In the genomic region with DNA sequence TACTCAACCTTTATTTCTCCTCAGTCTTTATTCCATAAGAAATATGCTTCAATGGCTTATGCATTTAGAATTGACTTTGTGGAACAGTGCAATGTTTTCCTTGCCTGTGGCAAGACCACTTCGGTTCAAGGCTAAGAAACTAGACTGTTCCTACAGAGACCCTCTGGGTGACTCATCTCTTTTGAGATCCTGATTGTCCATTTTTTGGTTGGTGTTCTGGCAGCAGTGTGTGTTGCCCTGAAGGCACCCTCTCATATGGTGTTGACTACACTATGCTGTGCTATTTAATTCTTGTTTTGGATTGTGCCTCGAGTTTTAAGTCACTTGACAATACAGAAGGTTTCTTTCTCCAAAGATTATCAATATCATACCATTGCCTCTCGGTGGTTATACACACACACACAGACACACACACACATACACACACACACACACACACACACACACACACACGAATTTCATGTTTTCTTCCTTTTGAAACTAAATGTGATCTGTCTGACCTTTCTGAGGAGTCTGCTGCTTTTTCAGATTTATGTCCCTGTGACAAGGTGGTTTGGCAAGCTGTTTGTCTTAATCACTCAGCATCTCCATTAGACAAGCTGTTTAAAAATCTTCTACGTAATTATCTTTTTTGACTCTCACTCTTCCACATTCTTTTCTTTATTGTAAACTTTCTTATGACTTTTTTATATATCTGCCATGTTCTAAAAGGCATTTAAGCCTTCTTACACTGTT, we compare ENCODE assay signal across 22 cellular contexts.
DNase-seq lines count a peak whose midpoint lies in the region; ATAC-seq, FAIRE-seq and TF ChIP-seq lines count a peak whose summit lies in the region.
"Had no signal": no experiment of that assay in that cellular context is flagged by ENCODE, and none has a peak within 500 bp of the region (broad histone marks: within the 10 kb centered on the region; RNA-seq: fewer than 3 reads in every experiment).

No MANE protein-coding gene starts in this region.

- H3K9me3 ChIP-seq in K562 (replicated peaks; ENCODE audit: control insufficient read depth, insufficient read depth, low read depth, low read length) (no peaks in the 10 kb centered on the region), hepatocyte (ENCODE audit: low read depth) (no peaks in the 10 kb centered on the region)
- H3K9me3 ChIP-seq: body of pancreas, left lung, tibial artery had no signal

- WGBS in K562 (ENCODE audit: insufficient coverage, low coverage, missing lambda C conversion rate): 39% methylated on average over 3 of the region's 5 CpGs
- 51% methylated on average over 5 of the region's 5 CpGs for WGBS in hepatocyte (ENCODE audit: low lambda C conversion rate, missing lambda C conversion rate)

- TF ChIP-seq CTCF in HFFc6 (IDR thresholded peaks at IDR 0.05) (no peak), K562 (IDR thresholded peaks at IDR 0.05 in 2 of 3, conservative IDR thresholded peaks at IDR 0.05 in 1 of 3; ENCODE audit: insufficient read depth in 2 of 3, low read depth in 1 of 3, low read length in 3 of 3) (no peak), hepatocyte (IDR thresholded peaks at IDR 0.05; ENCODE audit: poor library complexity) (no peak)

- H3K4me3 ChIP-seq in K562 (no peak overlapping the region), hepatocyte (no peak overlapping the region)
- H3K4me3 ChIP-seq: body of pancreas, left lung, tibial artery had no signal

- no TSS peak for BruUV-seq in K562 (replicated peaks; lab: Mats Ljungman, UMichigan)

- TF ChIP-seq RAD21 in K562 (CRISPR knock-in tag; conservative IDR thresholded peaks at IDR 0.05 in 1 of 2, IDR thresholded peaks at IDR 0.05 in 1 of 2): no peak

- H3K4me2 ChIP-seq in K562 (ENCODE audit: insufficient read depth, low read length): no peak overlapping the region
- H3K4me2 ChIP-seq in hepatocyte: peak overlapping the region; percentile 1

- no peak overlapping the region for H3K27ac ChIP-seq in K562 (ENCODE audit: extremely low read depth, low read depth, low read length)
- peak overlapping the region; percentile 93 for H3K27ac ChIP-seq in hepatocyte
- H3K27ac ChIP-seq: body of pancreas, left lung, parathyroid adenoma, tibial artery had no signal

- POLR2A ChIA-PET in K562 (lab: Yijun Ruan, JAX): no interaction called here

- TF ChIP-seq EP300 in K562 (IDR thresholded peaks at IDR 0.05; ENCODE audit: low read length): no peak

- no peaks in the 10 kb centered on the region for H3K9me3 Mint-ChIP-seq in HFFc6
- H3K9me3 Mint-ChIP-seq: CD4-positive, CD25-positive, alpha-beta regulatory T cell; stimulated activated effector memory CD8-positive, alpha-beta T cell treated with anti-CD3 and anti-CD28 coated beads, Interleukin-12 subunit alpha, Interleukin-12 subunit beta, amount 100 ng/mL, for 72 hours had no signal

- in situ Hi-C loops in K562 (cut with MboI): no loop called here

- H3K9me1 ChIP-seq in K562 (ENCODE audit: control insufficient read depth, insufficient read depth, low read length): no peaks in the 10 kb centered on the region

- no peak overlapping the region for H3K9ac ChIP-seq in K562 (ENCODE audit: insufficient read depth in 1 of 2, low read depth in 2 of 2, low read length in 2 of 2)
- H3K9ac ChIP-seq: parathyroid adenoma had no signal

- DNase-seq in A172 (ENCODE audit: low spot score) (peak; percentile 8), HFFc6 (peak; percentile 21), K562 (ENCODE audit: extremely low read depth in 1 of 4, low spot score in 3 of 4) (no peak), hepatocyte (ENCODE audit: low spot score) (no peak), SIG-M5 treated with dmso at 0.1 percent for 504 hours (lab: John Stamatoyannopoulos, UW; ENCODE audit: unreplicated experiment) (no peak), NCI-H2171 treated with DMSO at 0.1 percent for 48 hours (lab: John Stamatoyannopoulos, UW) (no peak), RKO (ENCODE audit: low spot score) (no peak)
- DNase-seq in stimulated activated naive CD4-positive, alpha-beta T cell (lab: John Stamatoyannopoulos, UW): no peak
- DNase-seq: activated naive CD4-positive, alpha-beta T cell treated with Interleukin-2 at 50 U/mL for 16 hours; body of pancreas; CD4-positive, CD25-positive, alpha-beta regulatory T cell; DND-41; left lung; NCI-H345; SIG-M5; small intestine; T1000; tibial artery had no signal

- H3K27me3 Mint-ChIP-seq in HFFc6 (ENCODE audit: insufficient read depth): no peaks in the 10 kb centered on the region
- H3K27me3 Mint-ChIP-seq: CD4-positive, CD25-positive, alpha-beta regulatory T cell had no signal

- H3K9me2 ChIP-seq in hepatocyte (replicated peaks; ENCODE audit: insufficient read depth): no peaks in the 10 kb centered on the region

- peaks cover 11% of the 10 kb centered on the region; the same call in 1 of the 2 replicates for H3K36me3 Mint-ChIP-seq in HFFc6 (ENCODE audit: low read depth)
- H3K36me3 Mint-ChIP-seq: stimulated activated effector memory CD8-positive, alpha-beta T cell treated with anti-CD3 and anti-CD28 coated beads, Interleukin-12 subunit alpha, Interleukin-12 subunit beta, amount 100 ng/mL, for 72 hours had no signal

- intact Hi-C loops in K562 (cut with micrococcal nuclease): no loop called here

- CTCF ChIA-PET in K562 (lab: Yijun Ruan, JAX; ENCODE audit: low intra/inter-chr PET ratio): no interaction called here

- peaks cover 30% of the 10 kb centered on the region for H3K4me1 Mint-ChIP-seq in HFFc6 (ENCODE audit: low read depth)
- H3K4me1 Mint-ChIP-seq: stimulated activated effector memory CD8-positive, alpha-beta T cell treated with anti-CD3 and anti-CD28 coated beads, Interleukin-12 subunit alpha, Interleukin-12 subunit beta, amount 100 ng/mL, for 72 hours had no signal

- no peak for FAIRE-seq in K562 (lab: Jason Lieb, UNC)
- FAIRE-seq: A204.1, HTR-8/SVneo, small intestine had no signal

- H3K27me3 ChIP-seq in K562 (ENCODE audit: control insufficient read depth in 2 of 2, insufficient read depth in 2 of 2, low read length in 2 of 2) (no peaks in the 10 kb centered on the region), hepatocyte (no peaks in the 10 kb centered on the region)
- H3K27me3 ChIP-seq: body of pancreas, left lung, tibial artery had no signal

- H3K4me1 ChIP-seq in K562 (replicated peaks in 1 of 2; ENCODE audit: control insufficient read depth in 2 of 2, insufficient read depth in 2 of 2, low read length in 2 of 2) (no peaks in the 10 kb centered on the region), hepatocyte (ENCODE audit: insufficient read depth) (peaks cover 38% of the 10 kb centered on the region)
- H3K4me1 ChIP-seq: left lung, parathyroid adenoma had no signal

- no peak for TF ChIP-seq POLR2A in K562 (conservative IDR thresholded peaks at IDR 0.05)

- peak overlapping the region; percentile 40 for H3K4me3 Mint-ChIP-seq in HFFc6
- H3K4me3 Mint-ChIP-seq: stimulated activated effector memory CD8-positive, alpha-beta T cell treated with anti-CD3 and anti-CD28 coated beads, Interleukin-12 subunit alpha, Interleukin-12 subunit beta, amount 100 ng/mL, for 72 hours had no signal

- H3K79me2 ChIP-seq in K562 (ENCODE audit: control insufficient read depth, insufficient read depth, low read length): no peaks in the 10 kb centered on the region
- no peaks in the 10 kb centered on the region for H3K79me2 ChIP-seq in hepatocyte
- H3K79me2 ChIP-seq: parathyroid adenoma had no signal

- peak overlapping the region; percentile 44 for H3K27ac Mint-ChIP-seq in HFFc6
- H3K27ac Mint-ChIP-seq: stimulated activated effector memory CD8-positive, alpha-beta T cell treated with anti-CD3 and anti-CD28 coated beads, Interleukin-12 subunit alpha, Interleukin-12 subunit beta, amount 100 ng/mL, for 72 hours had no signal

- no peak for ATAC-seq in K562
- ATAC-seq: body of pancreas; left lung; stimulated activated effector memory CD8-positive, alpha-beta T cell treated with anti-CD3 and anti-CD28 coated beads, Interleukin-12 subunit alpha, Interleukin-12 subunit beta, amount 100 ng/mL, for 72 hours had no signal

- no peak overlapping the region for H2AFZ ChIP-seq in K562 (ENCODE audit: low read depth, low read length)
- no peak overlapping the region for H2AFZ ChIP-seq in hepatocyte
- H2AFZ ChIP-seq: parathyroid adenoma had no signal

- H3K36me3 ChIP-seq in K562 (ENCODE audit: control insufficient read depth, insufficient read depth, low read length) (no peaks in the 10 kb centered on the region), hepatocyte (replicated peaks; ENCODE audit: insufficient read depth, low read depth) (no peaks in the 10 kb centered on the region)
- H3K36me3 ChIP-seq: left lung, tibial artery had no signal

- H4K20me1 ChIP-seq in K562 (replicated peaks; ENCODE audit: control insufficient read depth, insufficient read depth, low read length): no peaks in the 10 kb centered on the region
- H4K20me1 ChIP-seq in hepatocyte (ENCODE audit: insufficient read depth, poor library complexity, severe bottlenecking): no peaks in the 10 kb centered on the region

TF ChIP-seq in K562, 482 proteins besides CTCF, POLR2A, EP300 and RAD21 (continues in another document):
- TF ChIP-seq, protein P1, sequence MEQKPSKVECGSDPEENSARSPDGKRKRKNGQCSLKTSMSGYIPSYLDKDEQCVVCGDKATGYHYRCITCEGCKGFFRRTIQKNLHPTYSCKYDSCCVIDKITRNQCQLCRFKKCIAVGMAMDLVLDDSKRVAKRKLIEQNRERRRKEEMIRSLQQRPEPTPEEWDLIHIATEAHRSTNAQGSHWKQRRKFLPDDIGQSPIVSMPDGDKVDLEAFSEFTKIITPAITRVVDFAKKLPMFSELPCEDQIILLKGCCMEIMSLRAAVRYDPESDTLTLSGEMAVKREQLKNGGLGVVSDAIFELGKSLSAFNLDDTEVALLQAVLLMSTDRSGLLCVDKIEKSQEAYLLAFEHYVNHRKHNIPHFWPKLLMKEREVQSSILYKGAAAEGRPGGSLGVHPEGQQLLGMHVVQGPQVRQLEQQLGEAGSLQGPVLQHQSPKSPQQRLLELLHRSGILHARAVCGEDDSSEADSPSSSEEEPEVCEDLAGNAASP (IDR thresholded peaks at IDR 0.05): no peak
- peak; percentile 80 for TF ChIP-seq MEIS2 (IDR thresholded peaks at IDR 0.05; ENCODE audit: partially characterized antibody)

Comparison
In these comparisons a context has a peak if more than half of its experiments do, and no peak if none do; other contexts are left out.
1. DNase-seq: peak in A172 (single experiment) and HFFc6 (single experiment); none in K562 (0 of 4), hepatocyte (single experiment), SIG-M5 treated with dmso at 0.1 percent for 504 hours (single experiment), stimulated activated naive CD4-positive, alpha-beta T cell (0 of 6), NCI-H2171 treated with DMSO at 0.1 percent for 48 hours (single experiment) and RKO (single experiment).